1 cellular context compared by ENCODE assay signal in the genomic region with DNA sequence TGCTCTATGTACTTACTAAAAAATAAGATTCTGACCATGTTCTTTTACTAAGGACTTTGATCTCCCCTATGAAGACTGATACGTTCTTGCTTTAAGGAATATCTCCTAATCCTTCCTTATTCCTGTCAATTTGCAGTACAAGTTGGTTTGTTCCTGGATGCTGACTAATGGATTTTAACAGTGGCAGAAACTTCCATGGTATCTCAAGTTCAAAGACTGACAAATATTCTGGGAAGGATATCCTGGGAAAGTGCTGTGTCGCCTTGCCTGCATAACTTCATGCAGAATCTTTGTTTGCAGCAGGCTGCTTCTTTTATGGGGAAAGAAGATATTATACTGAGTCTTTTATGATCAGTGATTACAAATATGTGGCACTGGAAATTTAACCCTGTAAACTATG.
A peak's percentile ranks its signal among the peaks of the same experiment; 100 is the strongest.
TF ChIP-seq lines count a peak whose summit lies in the region.

No MANE protein-coding gene starts in this region.

TF ChIP-seq in HepG2, 621 proteins besides CTCF, POLR2A, EP300 and RAD21:
- TF ChIP-seq HMG20B (CRISPR knock-in tag; conservative IDR thresholded peaks at IDR 0.05), result no peak
- TF ChIP-seq MAFF (IDR thresholded peaks at IDR 0.05; ENCODE audit: low read depth, low read length), result peak; percentile 65
- peak; percentile 56 to 76 for TF ChIP-seq MAFK (conservative IDR thresholded peaks at IDR 0.05 in 1 of 2, IDR thresholded peaks at IDR 0.05 in 1 of 2; ENCODE audit: low read length in 2 of 2)
